Comparison of ENCODE assay signal across 8 cellular contexts in the genomic region with DNA sequence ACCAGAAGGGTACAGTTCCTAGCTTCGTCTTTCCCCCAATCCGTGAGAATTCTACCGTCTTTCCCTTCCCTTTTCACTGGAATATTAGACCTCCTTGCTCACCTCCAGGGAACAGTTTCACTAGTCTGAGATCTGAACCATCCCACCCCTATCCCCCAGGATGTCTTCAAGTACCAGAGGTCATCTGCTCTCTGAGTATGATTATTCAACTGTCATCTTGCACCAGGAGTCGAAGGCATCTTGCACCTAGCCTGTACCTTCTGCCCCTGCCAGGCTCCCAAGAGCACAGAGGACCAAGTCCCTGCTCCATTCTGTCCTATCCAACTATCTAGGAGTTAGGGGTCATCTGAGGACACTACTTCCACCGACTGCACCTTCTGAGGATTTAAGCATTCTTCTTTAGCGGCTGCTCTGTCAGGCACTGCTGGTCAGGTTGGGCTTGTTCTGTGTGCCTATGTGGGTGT. TPM values are rescaled to one million over a fixed set of nuclear protein-coding genes. Genes with fewer than 3 reads are reported as not detected.
DNase-seq lines count a peak whose midpoint lies in the region; ATAC-seq and TF ChIP-seq lines count a peak whose summit lies in the region.

No MANE protein-coding gene starts in this region.

- TF ChIP-seq CTCF in AG04450 (IDR thresholded peaks at IDR 0.05; ENCODE audit: low read depth, low read length) (no peak), brain (conservative IDR thresholded peaks at IDR 0.05) (no peak), lung (IDR thresholded peaks at IDR 0.05; ENCODE audit: control extremely low read depth, extremely low read depth) (no peak)

- 20 to 37% methylated on average over 6 of the region's 6 CpGs for WGBS in lung, 2 donors
- WGBS in urinary bladder: 30% methylated on average over 6 of the region's 6 CpGs

- H3K36me3 ChIP-seq in HUES48 (ENCODE audit: control insufficient read depth, insufficient read depth, low read length) (0 out of 2 replicates have a peak, but pooled peaks cover 3% of the 10 kb centered on the region), lung (ENCODE audit: control insufficient read depth in 2 of 2, insufficient read depth in 2 of 2, low read length in 2 of 2) (no peaks in the 10 kb centered on the region), urinary bladder (ENCODE audit: insufficient read depth) (no peaks in the 10 kb centered on the region)

- CTCF ChIA-PET in AG04450 (lab: Charles Lee): interaction anchor here (0.6 to 1.0 kb wide), 2 partner anchors 48 to 58 kb away, joined by 3 read pairs; no protein-coding TSS in a partner anchor

- DNase-seq in AG04450 (ENCODE audit: low read depth, low spot score): no peak
- DNase-seq in lung (ENCODE audit: low spot score): no peak
- DNase-seq in NCI-H345 (lab: John Stamatoyannopoulos, UW): no peak
- DNase-seq in stimulated activated naive CD4-positive, alpha-beta T cell treated with Interleukin-2 at 50 U/mL for 16 hours (lab: John Stamatoyannopoulos, UW): no peak

- POLR2A ChIA-PET in AG04450 (lab: Yijun Ruan, JAX): no interaction called here

- no peak overlapping the region for H3K27ac ChIP-seq in AG04450 (ENCODE audit: low read depth, low read length)
- no peak overlapping the region for H3K27ac ChIP-seq in HUES48 (ENCODE audit: low read depth, low read length)
- peak overlapping the region; percentile 92 to 94 for H3K27ac ChIP-seq in lung (ENCODE audit: low read depth in 1 of 2, low read length in 1 of 2)
- H3K27ac ChIP-seq in urinary bladder (ENCODE audit: low read depth): no peak overlapping the region

- no peaks in the 10 kb centered on the region for H3K27me3 ChIP-seq in AG04450 (ENCODE audit: control insufficient read depth, insufficient read depth, low read length)
- H3K27me3 ChIP-seq in HUES48 (ENCODE audit: control insufficient read depth, insufficient read depth, low read length): no peaks in the 10 kb centered on the region
- no peaks in the 10 kb centered on the region for H3K27me3 ChIP-seq in lung (ENCODE audit: control insufficient read depth, insufficient read depth)

- ATAC-seq in lung (ENCODE audit: insufficient read depth, low FRiP score): no peak
- no peak for ATAC-seq in HG03196 (IDR thresholded peaks at IDR 0.05; ENCODE audit: unreplicated experiment)

- H3K4me1 ChIP-seq in HUES48 (ENCODE audit: control insufficient read depth, insufficient read depth, low read length) (peaks cover 6% of the 10 kb centered on the region; the same call in 1 of the 2 replicates), lung (ENCODE audit: control insufficient read depth in 2 of 2, insufficient read depth in 2 of 2, low read length in 2 of 2) (peaks cover 8 to 10% of the 10 kb centered on the region in 2 donors), urinary bladder (ENCODE audit: insufficient read depth) (no peaks in the 10 kb centered on the region)

- peaks cover 14% of the 10 kb centered on the region for H3K36me3 Mint-ChIP-seq in brain

- H3K9me3 ChIP-seq in AG04450 (ENCODE audit: control insufficient read depth, insufficient read depth, low read length): no peaks in the 10 kb centered on the region
- no peaks in the 10 kb centered on the region for H3K9me3 ChIP-seq in HUES48 (ENCODE audit: control insufficient read depth, insufficient read depth, low read length)
- H3K9me3 ChIP-seq in lung (ENCODE audit: control insufficient read depth in 2 of 2, insufficient read depth in 1 of 2, low read length in 1 of 2): no peaks in the 10 kb centered on the region

- peak overlapping the region; percentile 88 to 94 (median 92) for H3K4me3 Mint-ChIP-seq in brain

- no peaks in the 10 kb centered on the region for H3K27me3 Mint-ChIP-seq in brain

- H3K9me3 Mint-ChIP-seq in brain: peaks cover 0 to 3% (median 0%) of the 10 kb centered on the region in 5 experiments

- peaks cover 41% of the 10 kb centered on the region for H3K4me1 Mint-ChIP-seq in brain

- peak overlapping the region; percentile 77 to 93 (median 88) for H3K27ac Mint-ChIP-seq in brain

- H3K4me3 ChIP-seq in AG04450 (ENCODE audit: low read depth, low read length) (peak overlapping the region; percentile 87), HUES48 (ENCODE audit: low read depth, low read length) (peak overlapping the region; percentile 91), lung (peak overlapping the region; percentile 81), urinary bladder (ENCODE audit: low read depth, low read length) (peak overlapping the region; percentile 53)

- H3K9ac ChIP-seq in HUES48 (ENCODE audit: low read depth, low read length): peak overlapping the region; percentile 88; the same call in 1 of the 2 replicates

RNA-seq across cellular contexts. Expression of a gene that starts 0.8 kb away (rescaled TPM):
- polyA plus RNA-seq in AG04450 (2011; rRNA removed) (9.3 and 11.2 TPM in 2 replicates), brain (ENCODE audit: insufficient read depth, low read depth, low replicate concordance) (6.4 TPM), lung (10 to 100 TPM in 1 of 2 donors, 1 to 10 TPM in 1; 7.9 to 11.1 TPM), urinary bladder (4.5 TPM)
- 5.1 and 8.1 TPM in 2 replicates for polyA minus RNA-seq in AG04450 (2011; rRNA and poly(A)+ RNA removed)
- total RNA-seq in lung (10 to 100 TPM; 14.4 to 37.0 TPM), urinary bladder (19.0 TPM)

Comparison
In these comparisons a context has a peak if more than half of its experiments do, and no peak if none do; other contexts are left out.
1. H3K27ac ChIP-seq: peak in lung (2 of 2); none in AG04450 (single experiment), HUES48 (single experiment) and urinary bladder (single experiment).
2. Peak in every context shown above with its lines, with median percentiles within 50 percentile points of each other: H3K4me3 ChIP-seq.